In the genomic region with DNA sequence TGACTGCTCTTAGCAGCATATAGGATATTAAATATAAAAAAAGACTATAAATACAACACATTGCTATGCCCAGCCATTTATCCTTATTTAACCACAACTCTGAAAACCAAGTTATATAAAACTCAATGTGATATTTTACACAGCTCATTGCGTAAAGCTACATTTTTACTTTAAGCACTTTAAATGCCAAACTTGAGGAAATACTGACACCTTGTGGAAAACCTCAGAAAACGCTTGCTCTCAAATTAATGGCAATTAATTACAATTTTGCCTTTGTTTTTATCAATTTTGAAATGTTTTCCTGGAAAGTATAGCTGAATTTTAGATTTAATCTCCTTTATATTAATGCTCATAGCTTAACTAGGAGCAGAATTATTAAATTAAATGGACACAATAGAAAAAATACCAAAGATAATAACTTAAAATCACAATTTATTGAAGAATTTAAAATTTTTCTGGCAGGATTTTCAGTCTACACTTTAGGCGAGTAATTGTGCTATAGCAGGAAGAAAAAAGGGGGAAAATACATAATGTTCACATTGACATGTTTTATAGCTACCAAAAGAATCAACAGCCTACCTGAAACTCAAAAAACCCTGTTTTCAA, we compare ENCODE assay signal across 8 cellular contexts. TPM values are rescaled to one million over a fixed set of nuclear protein-coding genes. Genes with fewer than 3 reads are reported as not detected.
DNase-seq lines count a peak whose midpoint lies in the region; ATAC-seq and TF ChIP-seq lines count a peak whose summit lies in the region.

No MANE protein-coding gene starts in this region.

- H3K9me3 ChIP-seq in PC-9 (ENCODE audit: insufficient read depth, low read depth), result no peaks in the 10 kb centered on the region
- no peaks in the 10 kb centered on the region for H3K9me3 ChIP-seq in suprapubic skin

- no peak overlapping the region for H3K27ac ChIP-seq in PC-9
- H3K27ac ChIP-seq in foreskin keratinocyte, result no peak overlapping the region
- no peak overlapping the region for H3K27ac ChIP-seq in suprapubic skin

- WGBS in suprapubic skin, result 62% methylated on average over 3 of the region's 3 CpGs

- BruUV-seq in PC-9 (replicated peaks; lab: Mats Ljungman, UMichigan), result no TSS peak

- POLR2A ChIA-PET in PC-9 (lab: Charles Lee; ENCODE audit: unreplicated experiment), result no interaction called here
- POLR2A ChIA-PET in activated CD4-positive, alpha-beta T cell treated with anti-CD3 and anti-CD28 coated beads, Interleukin-2, amount 10 ng/mL, durations not matched to agents 7 days and 5 days (lab: Charles Lee), result no interaction called here

- peaks cover 4% of the 10 kb centered on the region for H4K20me1 ChIP-seq in PC-9 (ENCODE audit: insufficient read depth)

- no peaks in the 10 kb centered on the region for H3K9me3 Mint-ChIP-seq in activated CD4-positive, alpha-beta T cell treated with anti-CD3 and anti-CD28 coated beads, Interleukin-2, amount 10 ng/mL, durations not matched to agents 7 days and 5 days

- TF ChIP-seq CTCF in PC-9 (conservative IDR thresholded peaks at IDR 0.05) (peak; percentile 85), foreskin keratinocyte (conservative IDR thresholded peaks at IDR 0.05) (peak; percentile 72), suprapubic skin (IDR thresholded peaks at IDR 0.05) (peak; percentile 18 to 35)

- no peak overlapping the region for H3K4me3 Mint-ChIP-seq in activated CD4-positive, alpha-beta T cell treated with anti-CD3 and anti-CD28 coated beads, Interleukin-2, amount 10 ng/mL, durations not matched to agents 7 days and 5 days

- ATAC-seq in foreskin keratinocyte (no peak), HG03159 (IDR thresholded peaks at IDR 0.05; ENCODE audit: unreplicated experiment) (no peak)

- intact Hi-C loops in PC-9 (cut with micrococcal nuclease; ENCODE audit: unreplicated experiment), result loop anchor here (2.0 to 5.0 kb wide), 3 partner anchors 297 to 1928 kb away; no protein-coding TSS in a partner anchor

- H3K4me1 ChIP-seq in PC-9 (replicated peaks; ENCODE audit: insufficient read depth) (no peaks in the 10 kb centered on the region), foreskin keratinocyte (no peaks in the 10 kb centered on the region), suprapubic skin (no peaks in the 10 kb centered on the region)

- no peak overlapping the region for H3K4me3 ChIP-seq in PC-9
- H3K4me3 ChIP-seq in suprapubic skin, result no peak overlapping the region

- H3K79me2 ChIP-seq in PC-9 (ENCODE audit: low read depth), result no peaks in the 10 kb centered on the region

- H3K27me3 ChIP-seq in PC-9 (ENCODE audit: insufficient read depth, low read depth) (no peaks in the 10 kb centered on the region), foreskin keratinocyte (no peaks in the 10 kb centered on the region), suprapubic skin (no peaks in the 10 kb centered on the region)

- no peak overlapping the region for H3K4me2 ChIP-seq in PC-9

- no peaks in the 10 kb centered on the region for H3K27me3 Mint-ChIP-seq in activated CD4-positive, alpha-beta T cell treated with anti-CD3 and anti-CD28 coated beads, Interleukin-2, amount 10 ng/mL, durations not matched to agents 7 days and 5 days

- TF ChIP-seq POLR2A in suprapubic skin (IDR thresholded peaks at IDR 0.05), result no peak

- DNase-seq in SKM-1 treated with dmso at 0.1 percent for 144 hours (lab: John Stamatoyannopoulos, UW; ENCODE audit: unreplicated experiment), result peak; percentile 25
- no peak for DNase-seq in SKM-1 (lab: John Stamatoyannopoulos, UW; ENCODE audit: unreplicated experiment)
- DNase-seq in PC-9, result no peak
- peak in 1 of 2 donors; percentile 2 for DNase-seq in foreskin keratinocyte
- no peak for DNase-seq in suprapubic skin (ENCODE audit: low spot score in 2 of 2)
- no peak for DNase-seq in activated CD4-positive, alpha-beta T cell treated with anti-CD3 and anti-CD28 coated beads, Interleukin-2, amount 10 ng/mL, durations not matched to agents 7 days and 5 days
- DNase-seq in central memory CD4-positive, alpha-beta T cell, result no peak

- H3K36me3 ChIP-seq in PC-9 (ENCODE audit: low read depth) (peaks cover 64% of the 10 kb centered on the region), suprapubic skin (peaks cover 84% of the 10 kb centered on the region)

- no peak for TF ChIP-seq EP300 in suprapubic skin (IDR thresholded peaks at IDR 0.05)

- peaks cover 28% of the 10 kb centered on the region for H3F3A ChIP-seq in PC-9 (ENCODE audit: insufficient read depth, low read depth)

- peaks cover 3% of the 10 kb centered on the region for H3K4me1 Mint-ChIP-seq in activated CD4-positive, alpha-beta T cell treated with anti-CD3 and anti-CD28 coated beads, Interleukin-2, amount 10 ng/mL, durations not matched to agents 7 days and 5 days

- no peaks in the 10 kb centered on the region for H3K9me2 ChIP-seq in PC-9 (ENCODE audit: insufficient read depth)

- H2AFZ ChIP-seq in PC-9, result no peak overlapping the region

- no peak overlapping the region for H3K27ac Mint-ChIP-seq in activated CD4-positive, alpha-beta T cell treated with anti-CD3 and anti-CD28 coated beads, Interleukin-2, amount 10 ng/mL, durations not matched to agents 7 days and 5 days

- CTCF ChIA-PET in PC-9 (lab: Charles Lee), result interaction anchor here (0.7 kb wide), 1 partner anchor 209 kb away, joined by 5 read pairs; no protein-coding TSS in a partner anchor
- CTCF ChIA-PET in activated CD4-positive, alpha-beta T cell treated with anti-CD3 and anti-CD28 coated beads, Interleukin-2, amount 10 ng/mL, durations not matched to agents 7 days and 5 days (lab: Charles Lee), result interaction anchor here (1.2 kb wide), 1 partner anchor 12 kb away, joined by 3 read pairs; no protein-coding TSS in a partner anchor

- peaks cover 48% of the 10 kb centered on the region for H3K36me3 Mint-ChIP-seq in activated CD4-positive, alpha-beta T cell treated with anti-CD3 and anti-CD28 coated beads, Interleukin-2, amount 10 ng/mL, durations not matched to agents 7 days and 5 days (ENCODE audit: low read depth)

RNA-seq across cellular contexts. Expression of a gene that starts 25.2 kb away (rescaled TPM):
- total RNA-seq in PC-9 (2021) (not detected in 2 replicates), foreskin keratinocyte (not detected in 2 replicates), suprapubic skin (not detected)
- 0.22 and 0.27 TPM in 2 replicates for polyA plus RNA-seq in foreskin keratinocyte
- total RNA-seq in activated CD4-positive, alpha-beta T cell treated with anti-CD3 and anti-CD28 coated beads, Interleukin-2, amount 10 ng/mL, durations not matched to agents 7 days and 5 days, result under 1 TPM; 0.47 to 0.48 TPM

RNA-seq across cellular contexts. Expression of a gene that starts 51.9 kb away (rescaled TPM):
- 111 and 146 TPM in 2 replicates for total RNA-seq in PC-9 (2021)
- 103 and 111 TPM in 2 replicates for total RNA-seq in foreskin keratinocyte
- polyA plus RNA-seq in foreskin keratinocyte, result 48.8 and 50.4 TPM in 2 replicates
- 10 to 100 TPM; 55.5 to 94.1 (median 64.1) TPM for total RNA-seq in suprapubic skin
- 100 to 1,000 TPM; 108 to 110 TPM for total RNA-seq in activated CD4-positive, alpha-beta T cell treated with anti-CD3 and anti-CD28 coated beads, Interleukin-2, amount 10 ng/mL, durations not matched to agents 7 days and 5 days

Comparison
In these comparisons a context has a peak if more than half of its experiments do, and no peak if none do; other contexts are left out.
1. CTCF ChIP-seq: peak in every context shown above with its lines; median percentile 85 in PC-9; 72 in foreskin keratinocyte; 26 in suprapubic skin.